12 cellular contexts compared by ENCODE assay signal in the genomic region with DNA sequence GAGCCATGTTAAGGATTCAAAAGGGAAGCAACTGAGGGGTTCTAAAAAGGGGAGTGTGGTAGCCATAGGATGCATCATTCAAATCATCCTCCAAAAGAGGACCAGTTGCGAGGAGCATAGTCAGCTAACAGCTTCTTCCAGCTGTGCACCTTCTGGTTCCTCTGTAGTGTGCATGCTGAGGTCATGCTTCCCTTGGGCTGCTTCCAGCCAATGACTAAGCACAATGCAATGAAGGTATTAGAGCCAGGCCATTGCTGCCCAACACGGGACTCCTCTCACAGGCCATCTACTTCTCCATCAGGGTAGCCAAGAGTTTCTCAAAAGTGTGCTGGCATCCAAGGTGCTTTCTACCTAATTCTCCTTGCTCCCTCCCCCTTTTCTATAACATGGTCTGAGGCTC.
DNase-seq lines count a peak whose midpoint lies in the region; ATAC-seq and TF ChIP-seq lines count a peak whose summit lies in the region.
"Had no signal": no experiment of that assay in that cellular context is flagged by ENCODE, and none has a peak within 500 bp of the region (broad histone marks: within the 10 kb centered on the region; RNA-seq: fewer than 3 reads in every experiment).

No MANE protein-coding gene starts in this region.

- TF ChIP-seq CTCF in body of pancreas (IDR thresholded peaks at IDR 0.05) (no peak), kidney epithelial cell (IDR thresholded peaks at IDR 0.05; ENCODE audit: insufficient read depth, low read length, poor library complexity, severe bottlenecking) (no peak)

- ATAC-seq in body of pancreas (no peak), GM18858 (IDR thresholded peaks at IDR 0.05; ENCODE audit: unreplicated experiment) (no peak)
- no peak for ATAC-seq in stimulated activated naive CD8-positive, alpha-beta T cell treated with anti-CD3 and anti-CD28 coated beads, Interleukin-15, Interleukin-2, amounts not matched to agents 100 U/mL and 50 U/mL, for 24 hours

- no peaks in the 10 kb centered on the region for H3K27me3 ChIP-seq in body of pancreas
- H3K27me3 ChIP-seq in kidney epithelial cell (ENCODE audit: control insufficient read depth, insufficient read depth, low read length): no peaks in the 10 kb centered on the region

- intact Hi-C loops in body of pancreas (cut with DNase I): no loop called here

- in situ Hi-C loops in KBM-7 (cut with MboI; ENCODE audit: low pct_unique_long_range_greater_than_20kb, low sequenced_read_pairs): no loop called here

- H3K9me3 ChIP-seq in body of pancreas: no peaks in the 10 kb centered on the region

- no peak for TF ChIP-seq POLR2A in body of pancreas (IDR thresholded peaks at IDR 0.05)

- no peak overlapping the region for H3K4me3 ChIP-seq in body of pancreas
- no peak overlapping the region for H3K4me3 ChIP-seq in kidney epithelial cell (ENCODE audit: low read depth, low read length)

- no peaks in the 10 kb centered on the region for H3K36me3 ChIP-seq in body of pancreas (replicated peaks in 1 of 2; ENCODE audit: insufficient read depth in 1 of 2, low read depth in 2 of 2)
- H3K36me3 ChIP-seq in kidney epithelial cell (ENCODE audit: control insufficient read depth, insufficient read depth, low read length): no peaks in the 10 kb centered on the region

- no peak overlapping the region for H3K27ac ChIP-seq in body of pancreas

- 34 to 47% methylated on average over 2 of the region's 2 CpGs for WGBS in body of pancreas, 2 donors

- DNase-seq in EH (ENCODE audit: low read depth) (peak; percentile 64), M059J (ENCODE audit: low read depth) (peak; percentile 82), body of pancreas (peak; percentile 18 to 46 (median 30)), kidney epithelial cell (ENCODE audit: low read depth) (peak; percentile 37), NCI-H187 treated with DMSO at 0.1 percent for 48 hours (lab: John Stamatoyannopoulos, UW) (no peak), KBM-7 (no peak)
- no peak for DNase-seq in stimulated activated naive CD8-positive, alpha-beta T cell treated with anti-CD3 and anti-CD28 coated beads, Interleukin-15, Interleukin-2, amounts not matched to agents 100 U/mL and 50 U/mL, for 24 hours
- DNase-seq: cerebellar nuclear complex, hypothalamus, NCI-H1105, small intestine had no signal

- H3K4me1 ChIP-seq in body of pancreas: no peaks in the 10 kb centered on the region

Comparison
In these comparisons a context has a peak if more than half of its experiments do, and no peak if none do; other contexts are left out.
1. DNase-seq: peak in EH (single experiment), M059J (single experiment), body of pancreas (4 of 4) and kidney epithelial cell (single experiment); none in NCI-H187 treated with DMSO at 0.1 percent for 48 hours (single experiment), KBM-7 (single experiment) and stimulated activated naive CD8-positive, alpha-beta T cell treated with anti-CD3 and anti-CD28 coated beads, Interleukin-15, Interleukin-2, amounts not matched to agents 100 U/mL and 50 U/mL, for 24 hours (single experiment).